In the genomic region with DNA sequence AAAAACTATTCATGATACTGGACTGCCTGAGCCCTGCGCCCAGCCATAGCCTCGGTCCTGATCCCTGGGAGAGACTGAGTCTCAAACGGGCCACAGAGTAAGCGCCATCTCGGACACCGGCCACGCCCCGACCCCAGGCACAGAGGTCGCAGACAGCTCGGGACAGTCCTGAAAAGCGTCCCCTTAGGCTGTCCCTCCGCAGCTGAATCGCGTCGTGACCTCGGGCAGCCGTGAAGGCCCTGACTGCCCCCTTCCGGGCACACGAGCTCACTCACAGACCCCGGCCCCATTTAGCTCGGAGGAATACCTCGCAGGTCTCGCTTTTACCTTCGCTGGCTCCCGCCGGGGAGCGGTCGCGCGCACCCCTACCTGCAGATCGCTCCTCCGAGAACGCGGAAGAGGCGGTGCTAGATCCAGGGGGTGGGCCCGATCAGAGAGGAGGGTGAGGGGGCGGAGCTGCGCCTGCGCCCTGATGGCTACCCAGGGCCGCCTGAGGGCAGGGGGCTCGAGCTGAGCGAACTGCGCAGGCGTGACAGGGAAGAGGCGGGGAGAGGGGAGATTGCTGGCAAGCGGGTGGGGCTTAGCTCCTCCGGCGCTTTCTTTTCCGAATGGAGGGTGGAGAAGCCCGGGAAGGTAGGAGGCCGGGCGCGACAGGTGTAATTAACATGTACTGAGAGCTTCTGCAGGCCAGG, we compare ENCODE assay signal across 8 cellular contexts. TPM values are rescaled to one million over a fixed set of nuclear protein-coding genes. Genes with fewer than 3 reads are reported as not detected.
DNase-seq lines count a peak whose midpoint lies in the region; ATAC-seq, FAIRE-seq and TF ChIP-seq lines count a peak whose summit lies in the region.

Gene MKNK1 (minus strand): TSS at position 411 of the 692 bp plus-strand sequence. CDS start 20,941 bp downstream, outside the sequence.

- dilution Hi-C loops in endothelial cell of umbilical vein (cut with MboI; ENCODE audit: extremely low pct_ligation_motif_present, low sequenced_read_pairs), result no loop called here

- peak; percentile 98 for ATAC-seq in GM21423 (IDR thresholded peaks at IDR 0.05; ENCODE audit: unreplicated experiment)

- H3K4me3 ChIP-seq in HUES6 (ENCODE audit: low read depth, low read length) (peak within 1 kb of the TSS; percentile 87), endothelial cell of umbilical vein (replicated peaks in 1 of 3; ENCODE audit: insufficient read depth in 1 of 3, low read depth in 1 of 3, low read length in 3 of 3) (peak within 1 kb of the TSS; percentile 67 to 75 (median 69))

- H3K9me3 ChIP-seq in HUES6 (ENCODE audit: control insufficient read depth, insufficient read depth, low read depth, low read length), result no peaks in the 10 kb centered on the region
- H3K9me3 ChIP-seq in endothelial cell of umbilical vein (replicated peaks; ENCODE audit: control insufficient read depth, insufficient read depth, low read length), result no peaks in the 10 kb centered on the region

- H4K20me1 ChIP-seq in endothelial cell of umbilical vein (replicated peaks; ENCODE audit: control insufficient read depth, extremely low read depth, insufficient read depth, low read length), result no peaks in the 10 kb centered on the region

- H3K27ac ChIP-seq in HUES6 (ENCODE audit: low read depth, low read length) (no peak within 1 kb of the TSS), endothelial cell of umbilical vein (ENCODE audit: insufficient read depth, low read depth, low read length) (peak within 1 kb of the TSS; percentile 19)

- DNase-seq in D721Med (ENCODE audit: insufficient read length, low spot score), result peak; percentile 99
- peak; percentile 98 for DNase-seq in OCI-M1 (lab: John Stamatoyannopoulos, UW)
- peak; percentile 97 for DNase-seq in activated T-cell treated with anti-CD3 and anti-CD28 coated beads for 24 hours (ENCODE audit: low read depth)
- peak; percentile 98 for DNase-seq in endothelial cell of umbilical vein (ENCODE audit: low read depth, low spot score)
- peak; percentile 79 for DNase-seq in middle frontal gyrus (ENCODE audit: extremely low spot score, low spot score)
- DNase-seq in stimulated activated CD8-positive, alpha-beta memory T cell treated with anti-CD3 and anti-CD28 coated beads, Interleukin-2, amount 100 ng/mL, for 48 hours (ENCODE audit: low read depth in 2 of 2), result peak; percentile 93 to 97

- H3K9ac ChIP-seq in HUES6 (ENCODE audit: low read length), result peak within 1 kb of the TSS; percentile 49
- H3K9ac ChIP-seq in endothelial cell of umbilical vein (replicated peaks; ENCODE audit: extremely low read depth, insufficient read depth, low read length), result peak within 1 kb of the TSS; percentile 76

- POLR2A ChIA-PET in endothelial cell of umbilical vein (lab: Charles Lee), result interaction anchor here (0.6 to 1.8 kb wide), 3 partner anchors 10 to 622 kb away, joined by 3 to 8 read pairs (median 5); partner anchors contain the start of gene MOB3C

- FAIRE-seq in D721Med (lab: Jason Lieb, UNC) (no peak), endothelial cell of umbilical vein (lab: Jason Lieb, UNC) (peak; percentile 75)

- no peaks in the 10 kb centered on the region for H3K9me1 ChIP-seq in endothelial cell of umbilical vein (replicated peaks; ENCODE audit: control insufficient read depth, extremely low read depth, insufficient read depth, low read length)

- intact Hi-C loops in endothelial cell of umbilical vein (cut with micrococcal nuclease), result loop anchor here (1.0 kb wide), 3 partner anchors 12 to 115 kb away; partner anchors contain the start of genes ATPAF1, EFCAB14 and MOB3C

- H3K4me2 ChIP-seq in endothelial cell of umbilical vein (ENCODE audit: insufficient read depth, low read length), result peak within 1 kb of the TSS; percentile 85

- peaks cover 10% of the 10 kb centered on the region for H3K4me1 ChIP-seq in HUES6 (ENCODE audit: control insufficient read depth, insufficient read depth, low read length)
- peaks cover 13% of the 10 kb centered on the region for H3K4me1 ChIP-seq in endothelial cell of umbilical vein (ENCODE audit: control insufficient read depth, extremely low read depth, insufficient read depth, low read length)

- TF ChIP-seq CTCF in D721Med (IDR thresholded peaks at IDR 0.05; ENCODE audit: insufficient read depth, missing control alignments) (peak; percentile 5), endothelial cell of umbilical vein (IDR thresholded peaks at IDR 0.05; ENCODE audit: extremely low read depth in 1 of 2, insufficient read depth in 1 of 2, low read depth in 1 of 2, low read length in 2 of 2) (peak in 1 of 2 donors; percentile 19)

- BruUV-seq in endothelial cell of umbilical vein (replicated peaks; lab: Mats Ljungman, UMichigan), result TSS peak; percentile 39

- CTCF ChIA-PET in endothelial cell of umbilical vein (lab: Charles Lee), result interaction anchor here (0.7 to 2.9 kb wide), 14 partner anchors 8 to 575 kb away, joined by 3 to 13 read pairs (median 4); partner anchors contain the start of genes ATPAF1 and MOB3C

- peak within 1 kb of the TSS; percentile 97 for H2AFZ ChIP-seq in endothelial cell of umbilical vein (ENCODE audit: low read depth, low read length)

- no peaks in the 10 kb centered on the region for H3K27me3 ChIP-seq in HUES6 (ENCODE audit: control insufficient read depth, insufficient read depth, low read length)
- no peaks in the 10 kb centered on the region for H3K27me3 ChIP-seq in endothelial cell of umbilical vein (ENCODE audit: control insufficient read depth in 2 of 2, insufficient read depth in 2 of 2, low read length in 2 of 2)

- H3K36me3 ChIP-seq in HUES6 (ENCODE audit: control insufficient read depth, insufficient read depth, low read length) (no peaks in the 10 kb centered on the region), endothelial cell of umbilical vein (ENCODE audit: control insufficient read depth in 2 of 2, extremely low read depth in 1 of 2, insufficient read depth in 2 of 2, low read length in 2 of 2) (peaks cover 0 to 5% of the 10 kb centered on the region in 2 experiments)

- no peaks in the 10 kb centered on the region for H3K79me2 ChIP-seq in endothelial cell of umbilical vein (ENCODE audit: control insufficient read depth, insufficient read depth, low read length)

- TF ChIP-seq POLR2A in endothelial cell of umbilical vein (IDR thresholded peaks at IDR 0.05; ENCODE audit: low read depth, low read length), result peak; percentile 71

TF ChIP-seq in endothelial cell of umbilical vein, 7 proteins besides CTCF, POLR2A, EP300 and RAD21:
- TF ChIP-seq EZH2 (IDR thresholded peaks at IDR 0.05; ENCODE audit: borderline replicate concordance, low read depth, low read length, severe bottlenecking) (no peak), POLR2AphosphoS5 (IDR thresholded peaks at IDR 0.05; ENCODE audit: insufficient read depth, low read depth, low read length) (peak; percentile 85)
TF ChIP-seq in endothelial cell of umbilical vein: peak in this region for 1.

RNA-seq across cellular contexts. Expression of gene MKNK1, which starts in this region (rescaled TPM):
- 37.3 and 42.6 TPM in 2 replicates for total RNA-seq in endothelial cell of umbilical vein
- 28.9 and 32.9 TPM in 2 replicates for polyA plus RNA-seq in endothelial cell of umbilical vein
- polyA plus RNA-seq in endothelial cell of umbilical vein (2011; cell fraction: cytosol; rRNA removed), result 21.7 and 25.8 TPM in 2 replicates
- polyA plus RNA-seq in endothelial cell of umbilical vein (2011; cell fraction: nucleus; rRNA removed), result 116 and 119 TPM in 2 replicates
- polyA plus RNA-seq in endothelial cell of umbilical vein (2012), result 26.3 and 35.3 TPM in 2 replicates
- 31.5 and 38.8 TPM in 2 replicates for polyA minus RNA-seq in endothelial cell of umbilical vein
- 10.1 TPM for polyA minus RNA-seq in endothelial cell of umbilical vein (2011; cell fraction: cytosol; rRNA and poly(A)+ RNA removed)
- 30.6 and 32.6 TPM in 2 replicates for polyA minus RNA-seq in endothelial cell of umbilical vein (2011; cell fraction: nucleus; rRNA and poly(A)+ RNA removed)
